Comparison of ENCODE assay signal across 7 cellular contexts in the genomic region with DNA sequence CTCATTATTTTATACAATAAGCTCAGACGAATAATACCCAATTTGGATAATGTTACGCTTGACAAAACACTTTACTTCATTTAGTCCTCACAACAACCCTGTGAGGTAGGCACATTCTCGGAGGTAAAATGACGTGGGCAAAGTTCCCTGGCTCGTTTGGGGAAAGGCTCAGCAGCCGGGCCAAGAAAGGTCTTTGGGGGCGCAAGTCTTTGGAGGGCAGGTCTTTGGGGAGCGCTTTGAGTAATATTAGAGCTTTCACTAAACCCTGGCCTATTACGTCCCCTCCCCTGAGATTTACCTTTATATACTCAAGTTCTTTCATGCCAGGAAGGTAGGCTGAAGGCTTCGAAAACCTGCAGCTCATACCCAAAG. TPM values are rescaled to one million over a fixed set of nuclear protein-coding genes. Genes with fewer than 3 reads are reported as not detected.
DNase-seq lines count a peak whose midpoint lies in the region; ATAC-seq and TF ChIP-seq lines count a peak whose summit lies in the region.

No MANE protein-coding gene starts in this region.

- no peaks in the 10 kb centered on the region for H4K20me1 ChIP-seq in OCI-LY1 (ENCODE audit: insufficient read depth, low read length)

- TF ChIP-seq CTCF in OCI-LY1 (IDR thresholded peaks at IDR 0.05; ENCODE audit: low read length): no peak

- H3K27ac Mint-ChIP-seq in naive B cell: peak overlapping the region; percentile 100

- peaks cover 0 to 9% of the 10 kb centered on the region in 2 donors for H3K36me3 Mint-ChIP-seq in naive B cell

- peak; percentile 5 for ATAC-seq in GM21447 (IDR thresholded peaks at IDR 0.05; ENCODE audit: unreplicated experiment)
- peak; percentile 3 to 11 for ATAC-seq in naive B cell (ENCODE audit: low read depth in 2 of 2)

- DNase-seq in naive B cell: peak; percentile 54
- no peak for DNase-seq in NAMALWA (ENCODE audit: low spot score)
- no peak for DNase-seq in cerebellar nuclear complex (lab: John Stamatoyannopoulos, UW)
- DNase-seq in MV-4-11 (lab: John Stamatoyannopoulos, UW): no peak

- peaks cover 0 to 6% (median 5%) of the 10 kb centered on the region in 3 donors for H3K27me3 Mint-ChIP-seq in naive B cell

- H3K27ac ChIP-seq in OCI-LY1 (ENCODE audit: low read depth, low read length, poor library complexity, severe bottlenecking) (no peak overlapping the region), duodenal mucosa (ENCODE audit: low read depth, low read length) (peak overlapping the region; percentile 90)

- H3K4me1 ChIP-seq in OCI-LY1 (ENCODE audit: insufficient read depth, low read length, severe bottlenecking) (peaks cover 42% of the 10 kb centered on the region), duodenal mucosa (ENCODE audit: control insufficient read depth in 1 of 2, insufficient read depth in 2 of 2, low read length in 2 of 2) (peaks cover 18 to 20% of the 10 kb centered on the region in 2 donors)

- H3K9ac ChIP-seq in OCI-LY1 (ENCODE audit: low read length) (peak overlapping the region; percentile 88), duodenal mucosa (ENCODE audit: low read depth in 1 of 2, low read length in 2 of 2) (peak overlapping the region; percentile 88 to 98)

- H3K9me3 ChIP-seq in OCI-LY1 (ENCODE audit: low read length) (no peaks in the 10 kb centered on the region), duodenal mucosa (ENCODE audit: control insufficient read depth in 1 of 2, low read length in 2 of 2) (no peaks in the 10 kb centered on the region)

- peak overlapping the region; percentile 94 to 99 (median 98) for H3K4me3 Mint-ChIP-seq in naive B cell

- H3K36me3 ChIP-seq in OCI-LY1 (ENCODE audit: insufficient read depth, low read length) (peaks cover 3% of the 10 kb centered on the region; the same call in 1 of the 2 replicates), duodenal mucosa (ENCODE audit: control insufficient read depth in 1 of 2, insufficient read depth in 2 of 2, low read length in 2 of 2) (no peaks in the 10 kb centered on the region)

- peaks cover 18 to 33% (median 31%) of the 10 kb centered on the region in 3 donors for H3K4me1 Mint-ChIP-seq in naive B cell

- H3K79me2 ChIP-seq in OCI-LY1 (ENCODE audit: insufficient read depth, low read length): no peaks in the 10 kb centered on the region

- H2AFZ ChIP-seq in OCI-LY1 (ENCODE audit: low read length): no peak overlapping the region; the same call in 1 of the 2 replicates

- H3F3A ChIP-seq in OCI-LY1 (ENCODE audit: insufficient read depth, low read length): peaks cover 9% of the 10 kb centered on the region; the same call in 1 of the 2 replicates

- H3K27me3 ChIP-seq in OCI-LY1 (ENCODE audit: insufficient read depth, low read length) (no peaks in the 10 kb centered on the region), duodenal mucosa (ENCODE audit: control insufficient read depth in 1 of 2, insufficient read depth in 2 of 2, low read length in 2 of 2) (no peaks in the 10 kb centered on the region)

- peak overlapping the region; percentile 90 for H3K4me2 ChIP-seq in OCI-LY1 (ENCODE audit: low read length)

- H3K9me2 ChIP-seq in OCI-LY1 (ENCODE audit: low read depth, low read length): no peaks in the 10 kb centered on the region

- peaks cover 0 to 6% (median 2%) of the 10 kb centered on the region in 7 donors for H3K9me3 Mint-ChIP-seq in naive B cell

- peak overlapping the region; percentile 92 for H3K4me3 ChIP-seq in OCI-LY1 (ENCODE audit: low read depth, low read length, poor library complexity, severe bottlenecking)
- peak overlapping the region; percentile 86 to 96 for H3K4me3 ChIP-seq in duodenal mucosa (ENCODE audit: low read depth in 1 of 2, low read length in 2 of 2)

RNA-seq across cellular contexts. Expression of gene RBKS, which starts 0.4 kb away (rescaled TPM):
- polyA plus RNA-seq in naive B cell (ENCODE audit: low read depth in 6 of 6): 1 to 10 TPM; 2.2 to 5.3 (median 3.5) TPM

RNA-seq across cellular contexts. Expression of gene BABAM2, which starts 0.8 kb away (rescaled TPM):
- 10 to 100 TPM; 50.3 to 58.3 (median 55.6) TPM for polyA plus RNA-seq in naive B cell (ENCODE audit: low read depth in 6 of 6)
